ENCODE assay signal across 8 cellular contexts in the genomic region with DNA sequence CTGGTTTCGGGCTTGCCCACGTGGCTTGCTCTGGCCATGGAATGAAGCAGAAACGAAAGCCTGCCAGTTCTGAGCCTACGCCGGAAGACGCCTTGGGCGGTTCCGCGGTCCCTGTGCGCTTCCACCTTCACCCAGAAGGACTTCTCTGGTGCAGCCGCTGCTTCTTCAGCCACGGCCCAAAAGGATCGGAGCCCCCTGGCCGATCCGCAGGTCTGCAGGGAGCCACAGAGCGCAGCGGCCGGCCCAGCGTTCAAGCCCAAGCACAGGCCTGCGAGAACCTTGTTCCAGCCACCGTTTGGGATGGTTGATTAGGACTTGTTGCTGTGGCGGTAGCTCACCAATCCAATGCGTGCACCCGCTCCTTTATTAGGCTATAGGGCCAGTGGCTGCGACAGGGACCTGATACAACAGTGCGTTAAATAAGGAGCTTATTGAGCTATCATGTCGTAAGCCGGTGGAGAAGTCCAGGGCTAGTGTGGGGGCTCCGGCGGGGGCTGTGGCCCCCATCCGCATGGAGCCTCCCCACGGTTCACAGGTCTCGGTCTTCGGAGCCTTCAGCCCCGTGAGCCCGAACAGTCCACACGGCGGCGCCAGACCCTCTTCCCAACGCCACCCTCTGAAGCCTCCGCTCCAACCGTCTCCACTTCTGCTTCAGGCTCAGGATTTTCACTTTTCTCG. TPM values are rescaled to one million over a fixed set of nuclear protein-coding genes. Genes with fewer than 3 reads are reported as not detected.
DNase-seq lines count a peak whose midpoint lies in the region; ATAC-seq, FAIRE-seq and TF ChIP-seq lines count a peak whose summit lies in the region.

No MANE protein-coding gene starts in this region.

- in situ Hi-C loops in KBM-7 (cut with MboI; ENCODE audit: low pct_unique_long_range_greater_than_20kb, low sequenced_read_pairs): no loop called here

- H3K4me1 Mint-ChIP-seq in CD4-positive, alpha-beta T cell (ENCODE audit: low read depth): peaks cover 18% of the 10 kb centered on the region
- H3K4me1 Mint-ChIP-seq in activated T-cell treated with anti-CD3 and anti-CD28 coated beads, Interleukin-2, amount 50 U/mL, for 72 hours (ENCODE audit: low read depth): peaks cover 19% of the 10 kb centered on the region
- H3K4me1 Mint-ChIP-seq in glutamatergic neuron (ENCODE audit: low read depth, unreplicated experiment): peaks cover 1% of the 10 kb centered on the region

- H3K27ac Mint-ChIP-seq in CD4-positive, alpha-beta T cell: peak overlapping the region; percentile 26
- H3K27ac Mint-ChIP-seq in activated T-cell treated with anti-CD3 and anti-CD28 coated beads, Interleukin-2, amount 50 U/mL, for 72 hours: no peak overlapping the region
- H3K27ac Mint-ChIP-seq in glutamatergic neuron (ENCODE audit: unreplicated experiment): no peak overlapping the region

- peak in 8 of 10 experiments; percentile 23 to 68 (median 36) for DNase-seq in CD4-positive, alpha-beta T cell
- DNase-seq in KBM-7 (peak; percentile 59), glutamatergic neuron (peak; percentile 63), retinal pigment epithelial cell (ENCODE audit: low read depth) (no peak), NCI-H510A (lab: John Stamatoyannopoulos, UW) (no peak), NCI-H345 (lab: John Stamatoyannopoulos, UW) (no peak), urothelium cell line (ENCODE audit: low spot score) (no peak)
- peak; percentile 59 to 61 for DNase-seq in activated T-cell treated with anti-CD3 and anti-CD28 coated beads, Interleukin-2, amount 50 U/mL, for 72 hours

- no peak for FAIRE-seq in urothelium cell line (lab: Jason Lieb, UNC)

- H3K27me3 ChIP-seq in CD4-positive, alpha-beta T cell (ENCODE audit: control insufficient read depth, insufficient read depth, low read length): no peaks in the 10 kb centered on the region

- peak; percentile 55 for TF ChIP-seq CTCF in CD4-positive, alpha-beta T cell (IDR thresholded peaks at IDR 0.05)
- TF ChIP-seq CTCF in glutamatergic neuron (IDR thresholded peaks at IDR 0.05; ENCODE audit: partially characterized antibody, unreplicated experiment): peak; percentile 44
- peak; percentile 70 for TF ChIP-seq CTCF in retinal pigment epithelial cell (conservative IDR thresholded peaks at IDR 0.05; ENCODE audit: low read depth, low read length)

- no peak overlapping the region for H3K4me3 ChIP-seq in retinal pigment epithelial cell (ENCODE audit: low read length)

- H3K27me3 Mint-ChIP-seq in CD4-positive, alpha-beta T cell: no peaks in the 10 kb centered on the region
- H3K27me3 Mint-ChIP-seq in activated T-cell treated with anti-CD3 and anti-CD28 coated beads, Interleukin-2, amount 50 U/mL, for 72 hours (ENCODE audit: low read depth): no peaks in the 10 kb centered on the region
- peaks cover 6% of the 10 kb centered on the region for H3K27me3 Mint-ChIP-seq in glutamatergic neuron (ENCODE audit: unreplicated experiment)

- POLR2A ChIA-PET in CD4-positive, alpha-beta T cell (lab: Charles Lee): interaction anchor here (1.1 kb wide), 1 partner anchor 97 kb away, joined by 3 read pairs; a partner anchor contains a TSS

- no peaks in the 10 kb centered on the region for H3K9me3 ChIP-seq in CD4-positive, alpha-beta T cell (ENCODE audit: control insufficient read depth, low read length)

- CTCF ChIA-PET in CD4-positive, alpha-beta T cell (lab: Charles Lee): interaction anchor here (1.0 to 1.6 kb wide), 3 partner anchors 9 to 26 kb away, joined by 3 to 6 read pairs (median 4); a partner anchor contains a TSS

- no peaks in the 10 kb centered on the region for H3K9me3 Mint-ChIP-seq in CD4-positive, alpha-beta T cell
- no peaks in the 10 kb centered on the region for H3K9me3 Mint-ChIP-seq in activated T-cell treated with anti-CD3 and anti-CD28 coated beads, Interleukin-2, amount 50 U/mL, for 72 hours
- H3K9me3 Mint-ChIP-seq in glutamatergic neuron (ENCODE audit: unreplicated experiment): no peaks in the 10 kb centered on the region

- peak overlapping the region; percentile 86 for H3K4me3 Mint-ChIP-seq in CD4-positive, alpha-beta T cell
- peak overlapping the region; percentile 58 to 75 for H3K4me3 Mint-ChIP-seq in activated T-cell treated with anti-CD3 and anti-CD28 coated beads, Interleukin-2, amount 50 U/mL, for 72 hours
- H3K4me3 Mint-ChIP-seq in glutamatergic neuron (ENCODE audit: unreplicated experiment): no peak overlapping the region

- intact Hi-C loops in CD4-positive, alpha-beta T cell (cut with DNase I, micrococcal nuclease): loop anchor here in 1 of 2 experiments (10.0 kb wide), 1 partner anchor 127 kb away; no protein-coding TSS in a partner anchor

- peak; percentile 80 for ATAC-seq in CD4-positive, alpha-beta T cell (ENCODE audit: poor library complexity)
- peak; percentile 81 to 85 for ATAC-seq in activated T-cell treated with anti-CD3 and anti-CD28 coated beads, Interleukin-2, amount 50 U/mL, for 72 hours (replicated peaks in 1 of 2)

- no peak overlapping the region for H3K27ac ChIP-seq in CD4-positive, alpha-beta T cell (ENCODE audit: low read depth, low read length)

- H3K36me3 Mint-ChIP-seq in CD4-positive, alpha-beta T cell (ENCODE audit: low read depth): no peaks in the 10 kb centered on the region
- no peaks in the 10 kb centered on the region for H3K36me3 Mint-ChIP-seq in activated T-cell treated with anti-CD3 and anti-CD28 coated beads, Interleukin-2, amount 50 U/mL, for 72 hours (ENCODE audit: insufficient read depth in 2 of 2)
- peaks cover 7% of the 10 kb centered on the region for H3K36me3 Mint-ChIP-seq in glutamatergic neuron (ENCODE audit: unreplicated experiment)

RNA-seq across cellular contexts. Expression of a gene that starts 10.2 kb away (rescaled TPM):
- total RNA-seq in CD4-positive, alpha-beta T cell: 1 to 10 TPM; 3.5 to 4.0 TPM
- 1 to 10 TPM; 4.0 to 4.1 TPM for total RNA-seq in activated T-cell treated with anti-CD3 and anti-CD28 coated beads, Interleukin-2, amount 50 U/mL, for 72 hours
- total RNA-seq in glutamatergic neuron (ENCODE audit: unreplicated experiment): 51.6 TPM

RNA-seq across cellular contexts. Expression of a gene that starts 24.8 kb away (rescaled TPM):
- not detected for total RNA-seq in CD4-positive, alpha-beta T cell
- not detected for total RNA-seq in activated T-cell treated with anti-CD3 and anti-CD28 coated beads, Interleukin-2, amount 50 U/mL, for 72 hours
- total RNA-seq in glutamatergic neuron (ENCODE audit: unreplicated experiment): not detected

RNA-seq across cellular contexts. Expression of a gene that starts 36.3 kb away (rescaled TPM):
- total RNA-seq in CD4-positive, alpha-beta T cell: not detected
- total RNA-seq in activated T-cell treated with anti-CD3 and anti-CD28 coated beads, Interleukin-2, amount 50 U/mL, for 72 hours: not detected
- not detected for total RNA-seq in glutamatergic neuron (ENCODE audit: unreplicated experiment)

Comparison
In these comparisons a context has a peak if more than half of its experiments do, and no peak if none do; other contexts are left out.
1. DNase-seq: peak in CD4-positive, alpha-beta T cell (8 of 10), KBM-7 (single experiment), activated T-cell treated with anti-CD3 and anti-CD28 coated beads, Interleukin-2, amount 50 U/mL, for 72 hours (2 of 2) and glutamatergic neuron (single experiment); none in retinal pigment epithelial cell (single experiment), NCI-H510A (single experiment), NCI-H345 (single experiment) and urothelium cell line (single experiment).
2. RNA of a gene that starts 10.2 kb away (total RNA-seq): 51.6 TPM in glutamatergic neuron (single experiment); 4.0 to 4.1 TPM in activated T-cell treated with anti-CD3 and anti-CD28 coated beads, Interleukin-2, amount 50 U/mL, for 72 hours and 3.5 to 4.0 TPM in CD4-positive, alpha-beta T cell; every median in the first group is over 10 times any median in the second.
3. Peak in every context shown above with its lines, with median percentiles within 50 percentile points of each other: CTCF ChIP-seq.